In the genomic region with DNA sequence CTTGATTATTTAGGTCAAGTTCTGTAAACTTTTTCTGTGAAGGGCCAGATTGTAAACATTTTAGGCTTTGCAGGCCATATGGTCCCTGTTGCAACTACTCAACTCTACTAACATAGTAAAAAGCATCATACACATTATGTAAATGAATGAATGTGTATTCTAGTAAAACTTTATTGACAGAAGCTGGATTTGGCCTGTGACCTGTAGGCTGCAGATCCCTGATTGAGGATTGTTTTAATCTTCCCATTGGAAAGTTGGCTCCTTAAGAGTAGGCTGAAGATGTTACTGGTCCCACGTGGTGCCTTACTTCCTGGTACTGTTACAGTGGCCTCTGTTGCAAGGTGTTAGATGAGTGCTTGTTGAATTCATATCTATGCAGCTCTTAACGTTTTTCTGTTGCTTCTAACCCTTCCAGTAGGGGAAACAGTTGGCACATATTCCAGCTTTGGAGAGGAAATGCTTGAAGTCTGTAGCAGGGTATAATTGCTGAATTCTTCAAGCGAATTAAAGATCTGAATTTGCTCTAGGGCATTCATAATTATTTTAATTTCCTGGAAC, we compare ENCODE assay signal across 18 cellular contexts.
DNase-seq lines count a peak whose midpoint lies in the region; ATAC-seq and TF ChIP-seq lines count a peak whose summit lies in the region.
"Had no signal": no experiment of that assay in that cellular context is flagged by ENCODE, and none has a peak within 500 bp of the region (broad histone marks: within the 10 kb centered on the region; RNA-seq: fewer than 3 reads in every experiment).

No MANE protein-coding gene starts in this region.

- no peak overlapping the region for H4K8ac ChIP-seq in mesenchymal stem cell (ENCODE audit: low read length)

- peaks cover 13% of the 10 kb centered on the region for H3K79me1 ChIP-seq in mesenchymal stem cell (replicated peaks; ENCODE audit: low read length, poor library complexity, severe bottlenecking)

- 69% methylated on average over 2 of the region's 3 CpGs for WGBS in mesenchymal stem cell

- no peak overlapping the region for H2BK5ac ChIP-seq in mesenchymal stem cell (ENCODE audit: low read depth, low read length, poor library complexity, severe bottlenecking)

- no peak overlapping the region for H3K9ac ChIP-seq in SK-N-MC (ENCODE audit: insufficient read length)
- no peak overlapping the region for H3K9ac ChIP-seq in mesenchymal stem cell (ENCODE audit: low read length)

- H2BK12ac ChIP-seq in mesenchymal stem cell (ENCODE audit: low read length in 2 of 2) = no peak overlapping the region

- H3K27me3 ChIP-seq in left ventricle myocardium inferior (ENCODE audit: low read depth) (no peaks in the 10 kb centered on the region), mesenchymal stem cell (ENCODE audit: control insufficient read depth in 1 of 2, insufficient read depth in 1 of 2, low read length in 2 of 2) (no peaks in the 10 kb centered on the region), upper lobe of right lung (no peaks in the 10 kb centered on the region)
- H3K27me3 ChIP-seq: esophagus muscularis mucosa, vagina had no signal

- H3K4me2 ChIP-seq in mesenchymal stem cell (ENCODE audit: low read length, poor library complexity, severe bottlenecking) = no peak overlapping the region

- no peak overlapping the region for H2BK15ac ChIP-seq in mesenchymal stem cell (ENCODE audit: low read depth, poor library complexity, severe bottlenecking)

- H2AK5ac ChIP-seq in mesenchymal stem cell (ENCODE audit: low read length, severe bottlenecking) = peak overlapping the region; percentile 29

- H3K27ac ChIP-seq in left ventricle myocardium inferior (replicated peaks) = peak overlapping the region; percentile 41
- H3K27ac ChIP-seq in SK-N-MC = peak overlapping the region; percentile 88
- no peak overlapping the region for H3K27ac ChIP-seq in mesenchymal stem cell (ENCODE audit: low read length, poor library complexity, severe bottlenecking)
- peak overlapping the region; percentile 0 for H3K27ac ChIP-seq in upper lobe of right lung
- H3K27ac ChIP-seq: vagina had no signal

- peak overlapping the region in 1 of 2 experiments; percentile 29 for H3K18ac ChIP-seq in mesenchymal stem cell (ENCODE audit: low read depth in 1 of 2, low read length in 2 of 2)

- DNase-seq in left ventricle myocardium inferior (no peak), Right ventricle myocardium inferior (ENCODE audit: missing footprints) (no peak), SK-N-MC (ENCODE audit: low read depth, low spot score) (peak; percentile 91), mesenchymal stem cell (no peak), upper lobe of right lung (no peak), SKM-1 treated with dmso at 0.1 percent for 144 hours (lab: John Stamatoyannopoulos, UW; ENCODE audit: unreplicated experiment) (no peak), NCI-H526 (lab: John Stamatoyannopoulos, UW) (no peak), GM20000 (ENCODE audit: low spot score) (no peak)
- DNase-seq: activated CD4-positive, alpha-beta T cell treated with anti-CD3 and anti-CD28 coated beads for 4 hours; activated CD8-positive, alpha-beta memory T cell treated with anti-CD3 and anti-CD28 coated beads, Interleukin-2, amount 10 ng/mL, durations not matched to agents 7 days and 5 days; effector CD8-positive, alpha-beta T cell; NCI-H2107; NCI-H524; small intestine; stimulated activated CD4-positive, alpha-beta T cell treated with anti-CD3 and anti-CD28 coated beads, Interleukin-4, amount 100 ng/mL, for 1 hour; stimulated activated naive CD8-positive, alpha-beta T cell treated with anti-CD3 and anti-CD28 coated beads, Interleukin-15, amount 100 ng/mL, for 72 hours had no signal

- no peak overlapping the region for H2AFZ ChIP-seq in mesenchymal stem cell (ENCODE audit: low read depth, low read length)

- no peak overlapping the region for H2BK120ac ChIP-seq in mesenchymal stem cell (ENCODE audit: low read depth, low read length)

- intact Hi-C loops in left ventricle myocardium inferior (cut with micrococcal nuclease) = no loop called here
- intact Hi-C loops in Right ventricle myocardium inferior (cut with DNase I) = no loop called here
- intact Hi-C loops in upper lobe of right lung (cut with DNase I) = no loop called here

- H3K4ac ChIP-seq in mesenchymal stem cell (ENCODE audit: low read depth in 1 of 2, low read length in 2 of 2) = no peak overlapping the region

- H3K4me3 ChIP-seq in left ventricle myocardium inferior (no peak overlapping the region), SK-N-MC (peak overlapping the region; percentile 63), mesenchymal stem cell (ENCODE audit: insufficient read depth in 1 of 2, low read depth in 1 of 2, low read length in 2 of 2) (no peak overlapping the region), upper lobe of right lung (no peak overlapping the region)
- H3K4me3 ChIP-seq: esophagus muscularis mucosa, vagina had no signal

- H3K14ac ChIP-seq in mesenchymal stem cell (ENCODE audit: low read length in 2 of 2) = no peak overlapping the region

- TF ChIP-seq CTCF in left ventricle myocardium inferior (IDR thresholded peaks at IDR 0.05; ENCODE audit: borderline replicate concordance) (no peak), upper lobe of right lung (IDR thresholded peaks at IDR 0.05) (no peak), GM20000 (IDR thresholded peaks at IDR 0.05; ENCODE audit: extremely low read depth, missing control alignments) (no peak)

- no peak overlapping the region for H4K91ac ChIP-seq in mesenchymal stem cell (ENCODE audit: low read length)

- no peaks in the 10 kb centered on the region for H3K36me3 ChIP-seq in left ventricle myocardium inferior
- no peaks in the 10 kb centered on the region for H3K36me3 ChIP-seq in SK-N-MC (ENCODE audit: insufficient read depth, low read length)
- H3K36me3 ChIP-seq in mesenchymal stem cell (ENCODE audit: control insufficient read depth in 1 of 2, insufficient read depth in 2 of 2, low read depth in 1 of 2, low read length in 2 of 2) = peaks cover 0 to 5% of the 10 kb centered on the region in 2 experiments
- H3K36me3 ChIP-seq in upper lobe of right lung = no peaks in the 10 kb centered on the region
- H3K36me3 ChIP-seq: esophagus muscularis mucosa, vagina had no signal

- H3K23ac ChIP-seq in mesenchymal stem cell (ENCODE audit: low read length in 2 of 2) = no peak overlapping the region

- H3K9me3 ChIP-seq in left ventricle myocardium inferior (replicated peaks) = no peaks in the 10 kb centered on the region
- no peaks in the 10 kb centered on the region for H3K9me3 ChIP-seq in SK-N-MC (ENCODE audit: low read depth, low read length)
- H3K9me3 ChIP-seq in mesenchymal stem cell (ENCODE audit: control insufficient read depth, low read length) = no peaks in the 10 kb centered on the region
- H3K9me3 ChIP-seq in upper lobe of right lung = no peaks in the 10 kb centered on the region
- H3K9me3 ChIP-seq: esophagus muscularis mucosa, vagina had no signal

- ATAC-seq in Right ventricle myocardium inferior = no peak
- ATAC-seq in upper lobe of right lung = peak; percentile 79
- ATAC-seq: activated CD8-positive, alpha-beta memory T cell treated with anti-CD3 and anti-CD28 coated beads, Interleukin-2, amount 10 ng/mL, durations not matched to agents 7 days and 5 days; stimulated activated naive CD8-positive, alpha-beta T cell treated with anti-CD3 and anti-CD28 coated beads, Interleukin-15, amount 100 ng/mL, for 72 hours had no signal

- H3K4me1 ChIP-seq in left ventricle myocardium inferior (peaks cover 93% of the 10 kb centered on the region), mesenchymal stem cell (ENCODE audit: control insufficient read depth, insufficient read depth, low read depth, low read length) (peaks cover 21% of the 10 kb centered on the region), upper lobe of right lung (peaks cover 68% of the 10 kb centered on the region)
